ENCODE assay signal across 10 cellular contexts in the genomic region with DNA sequence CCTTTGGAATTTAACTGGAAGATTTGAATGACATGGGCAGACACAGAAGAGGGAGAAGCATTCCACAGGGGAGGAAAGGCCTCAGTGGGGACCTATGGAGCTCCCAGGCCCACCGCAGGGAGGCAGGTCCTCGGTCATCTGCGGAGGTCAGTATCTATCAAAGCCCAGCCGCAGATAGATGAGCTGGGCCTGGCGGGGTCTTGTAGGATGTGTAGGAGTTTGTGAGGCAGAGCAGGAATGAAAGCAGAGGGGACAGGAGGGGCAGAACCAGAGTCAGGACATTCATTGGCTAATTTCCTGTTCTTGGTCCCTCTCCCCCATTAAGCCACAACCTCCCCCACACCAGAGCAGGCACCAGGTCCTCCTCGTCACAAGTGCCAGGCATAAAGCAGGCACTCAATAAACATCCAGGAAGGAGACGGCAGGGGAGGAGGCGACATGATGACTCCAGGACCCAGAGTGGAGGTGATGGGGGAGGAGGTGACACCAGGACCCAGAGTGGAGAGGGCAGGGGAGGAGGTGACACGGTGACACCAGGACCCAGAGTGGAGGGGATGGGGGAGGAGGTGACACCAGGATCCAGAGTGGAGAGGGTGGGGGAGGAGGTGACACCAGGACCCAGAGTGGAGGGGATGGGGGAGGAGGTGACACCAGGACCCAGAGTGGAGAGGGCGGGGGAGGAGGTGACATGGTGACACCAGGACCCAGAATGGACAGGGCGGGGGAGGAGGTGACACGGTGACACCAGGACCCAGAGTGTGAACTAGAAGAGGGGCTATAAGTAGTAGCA.
A peak's percentile ranks its signal among the peaks of the same experiment; 100 is the strongest.
DNase-seq lines count a peak whose midpoint lies in the region; ATAC-seq, FAIRE-seq and TF ChIP-seq lines count a peak whose summit lies in the region.
"Had no signal": no experiment of that assay in that cellular context is flagged by ENCODE, and none has a peak within 500 bp of the region (broad histone marks: within the 10 kb centered on the region; RNA-seq: fewer than 3 reads in every experiment).

No MANE protein-coding gene starts in this region.

- FAIRE-seq in H54 (lab: Jason Lieb, UNC) (no peak), RCC 7860 (lab: Jason Lieb, UNC) (no peak)
- FAIRE-seq: colon had no signal

- TF ChIP-seq POLR2A in H54 (IDR thresholded peaks at IDR 0.05; ENCODE audit: low read depth, low read length), result peak; percentile 26; the same call in 1 of the 2 replicates

- no peak for DNase-seq in H54 (ENCODE audit: insufficient read length, low spot score)
- peak; percentile 70 to 75 for DNase-seq in activated CD4-positive, alpha-beta T cell treated with anti-CD3 and anti-CD28 coated beads, Interleukin-2, amount 50 U/mL, for 48 hours
- DNase-seq in islet precursor cell, result peak; percentile 52
- peak; percentile 49 to 63 for DNase-seq in stimulated activated CD8-positive, alpha-beta memory T cell treated with anti-CD3 and anti-CD28 coated beads, Interleukin-7, amount 100 ng/mL, for 48 hours (ENCODE audit: extremely low read depth in 1 of 2, low read depth in 1 of 2)
- no peak for DNase-seq in SIG-M5 (lab: John Stamatoyannopoulos, UW)
- no peak for DNase-seq in KG1 (lab: John Stamatoyannopoulos, UW)
- no peak for DNase-seq in RCC 7860 (ENCODE audit: low spot score)
- DNase-seq: occipital lobe had no signal

- no peak for ATAC-seq in GM21825 (IDR thresholded peaks at IDR 0.05; ENCODE audit: unreplicated experiment)

Comparison
In these comparisons a context has a peak if more than half of its experiments do, and no peak if none do; other contexts are left out.
1. DNase-seq: peak in activated CD4-positive, alpha-beta T cell treated with anti-CD3 and anti-CD28 coated beads, Interleukin-2, amount 50 U/mL, for 48 hours (2 of 2), islet precursor cell (single experiment) and stimulated activated CD8-positive, alpha-beta memory T cell treated with anti-CD3 and anti-CD28 coated beads, Interleukin-7, amount 100 ng/mL, for 48 hours (2 of 2); none in H54 (single experiment), SIG-M5 (single experiment), KG1 (single experiment) and RCC 7860 (single experiment).